Comparison of ENCODE assay signal across 1 cellular context in the genomic region with DNA sequence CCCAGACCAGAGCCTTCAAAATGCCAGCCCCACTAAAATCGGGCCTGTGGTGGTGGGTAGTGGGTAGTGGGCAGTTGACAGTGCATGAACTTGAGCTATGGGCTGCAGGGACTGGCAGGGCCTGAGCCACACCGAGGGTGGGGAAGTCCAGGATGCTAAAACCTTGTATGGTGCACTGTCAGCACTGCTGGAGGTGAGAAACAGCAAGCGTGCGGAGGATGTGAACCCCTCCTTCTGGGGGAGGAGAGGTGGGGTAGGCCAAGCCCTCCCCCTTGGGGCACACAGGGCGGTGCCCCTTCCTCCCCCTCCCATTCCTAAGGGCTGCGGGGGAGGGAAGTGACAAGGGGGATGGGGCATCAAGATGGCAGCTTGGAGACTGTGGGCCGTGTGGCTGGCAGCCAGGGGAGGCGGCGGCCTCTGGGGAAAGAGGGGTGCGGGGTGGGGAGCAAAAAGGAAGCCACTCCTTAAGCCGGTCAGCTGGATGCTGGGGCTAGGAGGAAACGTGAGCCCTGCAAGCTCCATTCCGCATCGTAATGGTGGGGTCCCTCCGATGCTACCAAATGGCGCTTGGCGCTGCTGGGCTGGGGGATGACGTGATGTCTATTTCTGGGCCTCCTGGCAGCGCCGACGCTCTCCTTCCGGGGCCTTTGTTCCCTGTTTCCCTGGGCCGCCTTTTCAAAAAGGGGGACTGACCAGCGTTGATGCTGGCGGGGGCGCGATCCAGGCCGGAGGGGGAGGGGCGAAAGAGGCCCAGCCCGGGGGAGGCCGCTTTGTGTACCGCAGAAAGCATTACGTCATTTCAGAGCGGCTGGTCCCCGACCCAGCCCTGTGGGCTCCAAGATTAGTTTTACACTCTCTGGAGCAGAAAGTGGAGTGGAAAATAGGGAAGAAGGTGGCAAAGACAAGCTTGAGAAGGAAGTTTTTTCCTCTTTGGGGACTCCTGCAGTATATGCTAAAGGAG.
TF ChIP-seq lines count a peak whose summit lies in the region.

No MANE protein-coding gene starts in this region.

TF ChIP-seq in GM12878, 131 proteins besides CTCF, POLR2A, EP300 and RAD21 (continues in another document):
- TF ChIP-seq ZSCAN29 (IDR thresholded peaks at IDR 0.05) (no peak), SMARCA5 (IDR thresholded peaks at IDR 0.05) (no peak; the same call in 1 of the 2 replicates), BHLHE40 (IDR thresholded peaks at IDR 0.05; ENCODE audit: borderline replicate concordance in 1 of 2, low read depth in 2 of 2, low read length in 1 of 2) (peak; percentile 48 to 76; a peak in 3 of 4 replicates), SKIL (IDR thresholded peaks at IDR 0.05; ENCODE audit: low read depth, poor library complexity, severe bottlenecking) (peak; percentile 63), FOS (IDR thresholded peaks at IDR 0.05; ENCODE audit: borderline replicate concordance, extremely low read depth, insufficient read length) (no peak), NR2C2 (IDR thresholded peaks at IDR 0.05; ENCODE audit: borderline replicate concordance, control insufficient read depth, insufficient read length, low read depth) (no peak), NR2C1 (IDR thresholded peaks at IDR 0.05) (no peak), MEF2A (IDR thresholded peaks at IDR 0.05; ENCODE audit: insufficient read depth, low read depth, low read length) (peak; percentile 88), TCF3 (IDR thresholded peaks at IDR 0.05; ENCODE audit: borderline replicate concordance, insufficient read depth, low read depth, low read length) (no peak), BCL11A (IDR thresholded peaks at IDR 0.05; ENCODE audit: low read depth, low read length) (no peak), CREB1 (IDR thresholded peaks at IDR 0.05; ENCODE audit: low read depth) (peak; percentile 65), RAD51 (IDR thresholded peaks at IDR 0.05) (no peak), SMAD1 (IDR thresholded peaks at IDR 0.05; ENCODE audit: low read depth, partially characterized antibody) (no peak), SUZ12 (IDR thresholded peaks at IDR 0.05; ENCODE audit: unreplicated experiment) (no peak), GATAD2B (conservative IDR thresholded peaks at IDR 0.05; ENCODE audit: low read depth) (no peak), FOXK2 (IDR thresholded peaks at IDR 0.05) (no peak), MYC (IDR thresholded peaks at IDR 0.05; ENCODE audit: insufficient read depth, insufficient read length, insufficient replicate concordance, low read length, severe bottlenecking) (no peak), HDGF (IDR thresholded peaks at IDR 0.05) (0 out of 2 replicates have a peak, but pooled peaks have one; percentile 43), KLF5 (IDR thresholded peaks at IDR 0.05; ENCODE audit: partially characterized antibody) (no peak), GABPA (IDR thresholded peaks at IDR 0.05; ENCODE audit: low read depth) (no peak), POU2F2 (IDR thresholded peaks at IDR 0.05; ENCODE audit: borderline replicate concordance, low read depth, low read length) (no peak), NBN (IDR thresholded peaks at IDR 0.05) (peak; percentile 92), NRF1 (conservative IDR thresholded peaks at IDR 0.05; ENCODE audit: low read depth, low read length) (no peak), CUX1 (IDR thresholded peaks at IDR 0.05; ENCODE audit: insufficient replicate concordance, low read depth, low read length) (no peak), RELA (IDR thresholded peaks at IDR 0.05; ENCODE audit: borderline replicate concordance, partially characterized antibody) (no peak), CHD4 (IDR thresholded peaks at IDR 0.05) (no peak), ZBED1 (IDR thresholded peaks at IDR 0.05; ENCODE audit: borderline replicate concordance) (no peak), NFIC (IDR thresholded peaks at IDR 0.05; ENCODE audit: low read depth, low read length) (no peak; the same call in 1 of the 2 replicates), SIX5 (IDR thresholded peaks at IDR 0.05; ENCODE audit: low read depth, low read length, severe bottlenecking) (no peak), RB1 (IDR thresholded peaks at IDR 0.05; ENCODE audit: borderline replicate concordance) (peak; percentile 65; the same call in 1 of the 2 replicates), RBBP5 (conservative IDR thresholded peaks at IDR 0.05) (no peak), PAX5 (IDR thresholded peaks at IDR 0.05; ENCODE audit: borderline replicate concordance, low read depth, low read length) (no peak), YY1 (IDR thresholded peaks at IDR 0.05; ENCODE audit: low read depth, low read length) (peak; percentile 94), HDAC6 (IDR thresholded peaks at IDR 0.05; ENCODE audit: unreplicated experiment) (no peak), PML (IDR thresholded peaks at IDR 0.05; ENCODE audit: low read length) (no peak; the same call in 1 of the 2 replicates), NR2F1 (conservative IDR thresholded peaks at IDR 0.05) (no peak), ZBTB4 (CRISPR knock-in tag; IDR thresholded peaks at IDR 0.05) (no peak), HCFC1 (IDR thresholded peaks at IDR 0.05; ENCODE audit: low read length) (no peak), CBX5 (IDR thresholded peaks at IDR 0.05; ENCODE audit: low read depth) (no peak), ZNF384 (IDR thresholded peaks at IDR 0.05; ENCODE audit: borderline replicate concordance, low read depth, low read length) (no peak), FOXM1 (IDR thresholded peaks at IDR 0.05; ENCODE audit: low read depth, low read length) (no peak), KDM1A (IDR thresholded peaks at IDR 0.05; ENCODE audit: borderline replicate concordance) (no peak)
- TF ChIP-seq, protein P1, sequence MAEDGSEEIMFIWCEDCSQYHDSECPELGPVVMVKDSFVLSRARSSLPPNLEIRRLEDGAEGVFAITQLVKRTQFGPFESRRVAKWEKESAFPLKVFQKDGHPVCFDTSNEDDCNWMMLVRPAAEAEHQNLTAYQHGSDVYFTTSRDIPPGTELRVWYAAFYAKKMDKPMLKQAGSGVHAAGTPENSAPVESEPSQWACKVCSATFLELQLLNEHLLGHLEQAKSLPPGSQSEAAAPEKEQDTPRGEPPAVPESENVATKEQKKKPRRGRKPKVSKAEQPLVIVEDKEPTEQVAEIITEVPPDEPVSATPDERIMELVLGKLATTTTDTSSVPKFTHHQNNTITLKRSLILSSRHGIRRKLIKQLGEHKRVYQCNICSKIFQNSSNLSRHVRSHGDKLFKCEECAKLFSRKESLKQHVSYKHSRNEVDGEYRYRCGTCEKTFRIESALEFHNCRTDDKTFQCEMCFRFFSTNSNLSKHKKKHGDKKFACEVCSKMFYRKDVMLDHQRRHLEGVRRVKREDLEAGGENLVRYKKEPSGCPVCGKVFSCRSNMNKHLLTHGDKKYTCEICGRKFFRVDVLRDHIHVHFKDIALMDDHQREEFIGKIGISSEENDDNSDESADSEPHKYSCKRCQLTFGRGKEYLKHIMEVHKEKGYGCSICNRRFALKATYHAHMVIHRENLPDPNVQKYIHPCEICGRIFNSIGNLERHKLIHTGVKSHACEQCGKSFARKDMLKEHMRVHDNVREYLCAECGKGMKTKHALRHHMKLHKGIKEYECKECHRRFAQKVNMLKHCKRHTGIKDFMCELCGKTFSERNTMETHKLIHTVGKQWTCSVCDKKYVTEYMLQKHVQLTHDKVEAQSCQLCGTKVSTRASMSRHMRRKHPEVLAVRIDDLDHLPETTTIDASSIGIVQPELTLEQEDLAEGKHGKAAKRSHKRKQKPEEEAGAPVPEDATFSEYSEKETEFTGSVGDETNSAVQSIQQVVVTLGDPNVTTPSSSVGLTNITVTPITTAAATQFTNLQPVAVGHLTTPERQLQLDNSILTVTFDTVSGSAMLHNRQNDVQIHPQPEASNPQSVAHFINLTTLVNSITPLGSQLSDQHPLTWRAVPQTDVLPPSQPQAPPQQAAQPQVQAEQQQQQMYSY (CRISPR knock-in tag; IDR thresholded peaks at IDR 0.05) = no peak
- TF ChIP-seq, protein P2, sequence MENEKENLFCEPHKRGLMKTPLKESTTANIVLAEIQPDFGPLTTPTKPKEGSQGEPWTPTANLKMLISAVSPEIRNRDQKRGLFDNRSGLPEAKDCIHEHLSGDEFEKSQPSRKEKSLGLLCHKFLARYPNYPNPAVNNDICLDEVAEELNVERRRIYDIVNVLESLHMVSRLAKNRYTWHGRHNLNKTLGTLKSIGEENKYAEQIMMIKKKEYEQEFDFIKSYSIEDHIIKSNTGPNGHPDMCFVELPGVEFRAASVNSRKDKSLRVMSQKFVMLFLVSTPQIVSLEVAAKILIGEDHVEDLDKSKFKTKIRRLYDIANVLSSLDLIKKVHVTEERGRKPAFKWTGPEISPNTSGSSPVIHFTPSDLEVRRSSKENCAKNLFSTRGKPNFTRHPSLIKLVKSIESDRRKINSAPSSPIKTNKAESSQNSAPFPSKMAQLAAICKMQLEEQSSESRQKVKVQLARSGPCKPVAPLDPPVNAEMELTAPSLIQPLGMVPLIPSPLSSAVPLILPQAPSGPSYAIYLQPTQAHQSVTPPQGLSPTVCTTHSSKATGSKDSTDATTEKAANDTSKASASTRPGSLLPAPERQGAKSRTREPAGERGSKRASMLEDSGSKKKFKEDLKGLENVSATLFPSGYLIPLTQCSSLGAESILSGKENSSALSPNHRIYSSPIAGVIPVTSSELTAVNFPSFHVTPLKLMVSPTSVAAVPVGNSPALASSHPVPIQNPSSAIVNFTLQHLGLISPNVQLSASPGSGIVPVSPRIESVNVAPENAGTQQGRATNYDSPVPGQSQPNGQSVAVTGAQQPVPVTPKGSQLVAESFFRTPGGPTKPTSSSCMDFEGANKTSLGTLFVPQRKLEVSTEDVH (IDR thresholded peaks at IDR 0.05; ENCODE audit: low read depth, partially characterized antibody) = no peak
- TF ChIP-seq, protein P3, sequence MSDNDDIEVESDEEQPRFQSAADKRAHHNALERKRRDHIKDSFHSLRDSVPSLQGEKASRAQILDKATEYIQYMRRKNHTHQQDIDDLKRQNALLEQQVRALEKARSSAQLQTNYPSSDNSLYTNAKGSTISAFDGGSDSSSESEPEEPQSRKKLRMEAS (IDR thresholded peaks at IDR 0.05; ENCODE audit: low read depth, low read length) = 0 out of 2 replicates have a peak, but pooled peaks have one; percentile 47
